In genomic region chr7:102125127-102125561, GRCh38 we compare ENCODE assay signal across 9 cellular contexts.
DNase-seq lines count a peak whose midpoint lies in the region; ATAC-seq and TF ChIP-seq lines count a peak whose summit lies in the region.
"Had no signal": no experiment of that assay in that cellular context is flagged by ENCODE, and none has a peak within 500 bp of the region (broad histone marks: within the 10 kb centered on the region; RNA-seq: fewer than 3 reads in every experiment).

No MANE protein-coding gene starts in this region.

- no peak overlapping the region for H3K27ac Mint-ChIP-seq in naive thymus-derived CD4-positive, alpha-beta T cell

- no peaks in the 10 kb centered on the region for H3K9me3 ChIP-seq in naive thymus-derived CD4-positive, alpha-beta T cell (ENCODE audit: control insufficient read depth in 2 of 3, low read length in 3 of 3)

- H3K27ac ChIP-seq in naive thymus-derived CD4-positive, alpha-beta T cell (ENCODE audit: low read depth, low read length), result no peak overlapping the region
- H3K27ac ChIP-seq: parathyroid adenoma had no signal

- no peaks in the 10 kb centered on the region for H3K27me3 Mint-ChIP-seq in naive thymus-derived CD4-positive, alpha-beta T cell

- CTCF ChIA-PET in naive thymus-derived CD4-positive, alpha-beta T cell (lab: Charles Lee), result no interaction called here

- H3K4me1 Mint-ChIP-seq in naive thymus-derived CD4-positive, alpha-beta T cell, result peaks cover 0 to 17% (median 6%) of the 10 kb centered on the region in 7 donors

- POLR2A ChIA-PET in naive thymus-derived CD4-positive, alpha-beta T cell (lab: Charles Lee), result no interaction called here

- in situ Hi-C loops in astrocyte of the cerebellum (cut with HindIII; ENCODE audit: low sequenced_read_pairs), result loop anchor here (5.0 kb wide), 1 partner anchor 78 kb away; no protein-coding TSS in a partner anchor

- H3K4me3 ChIP-seq in AG09309 (ENCODE audit: control insufficient read depth, low read depth, low read length), result no peak overlapping the region
- H3K4me3 ChIP-seq in astrocyte of the cerebellum (ENCODE audit: low read depth, low read length), result no peak overlapping the region
- H3K4me3 ChIP-seq in naive thymus-derived CD4-positive, alpha-beta T cell (ENCODE audit: low read length), result no peak overlapping the region

- no peaks in the 10 kb centered on the region for H3K36me3 ChIP-seq in naive thymus-derived CD4-positive, alpha-beta T cell (ENCODE audit: control insufficient read depth in 2 of 3, insufficient read depth in 3 of 3, low read length in 3 of 3)

- no peaks in the 10 kb centered on the region for H3K4me1 ChIP-seq in naive thymus-derived CD4-positive, alpha-beta T cell (ENCODE audit: control insufficient read depth in 2 of 2, insufficient read depth in 2 of 2, low read length in 2 of 2)

- no peak overlapping the region for H3K4me3 Mint-ChIP-seq in naive thymus-derived CD4-positive, alpha-beta T cell

- H3K27me3 ChIP-seq in naive thymus-derived CD4-positive, alpha-beta T cell (ENCODE audit: control insufficient read depth in 2 of 2, insufficient read depth in 2 of 2, low read length in 2 of 2), result no peaks in the 10 kb centered on the region

- ATAC-seq in naive thymus-derived CD4-positive, alpha-beta T cell, result no peak
- ATAC-seq in HG02571 (IDR thresholded peaks at IDR 0.05; ENCODE audit: unreplicated experiment), result no peak

- intact Hi-C loops in naive thymus-derived CD4-positive, alpha-beta T cell (cut with micrococcal nuclease), result no loop called here

- DNase-seq in AG09309 (ENCODE audit: low read depth) (peak; percentile 64), HCEC 1CT (peak; percentile 81), astrocyte of the cerebellum (ENCODE audit: low read depth) (peak; percentile 34), kidney tubule cell (ENCODE audit: low spot score) (peak; percentile 89), NCI-H524 treated with DMSO at 0.1 percent for 48 hours (lab: John Stamatoyannopoulos, UW) (no peak)
- no peak for DNase-seq in stimulated activated naive CD4-positive, alpha-beta T cell treated with Interleukin-2 at 50 U/mL for 16 hours (lab: John Stamatoyannopoulos, UW)
- DNase-seq in naive thymus-derived CD4-positive, alpha-beta T cell, result no peak

- peaks cover 0 to 34% (median 7%) of the 10 kb centered on the region in 5 donors for H3K36me3 Mint-ChIP-seq in naive thymus-derived CD4-positive, alpha-beta T cell

- no peaks in the 10 kb centered on the region for H3K9me3 Mint-ChIP-seq in naive thymus-derived CD4-positive, alpha-beta T cell

- TF ChIP-seq CTCF in AG09309 (IDR thresholded peaks at IDR 0.05; ENCODE audit: control insufficient read depth, insufficient read depth, low read depth, low read length, missing control alignments) (peak; percentile 34), astrocyte of the cerebellum (IDR thresholded peaks at IDR 0.05; ENCODE audit: low read depth, low read length, missing control alignments) (no peak)

Comparison
In these comparisons a context has a peak if more than half of its experiments do, and no peak if none do; other contexts are left out.
1. DNase-seq: peak in AG09309 (single experiment), HCEC 1CT (single experiment), astrocyte of the cerebellum (single experiment) and kidney tubule cell (single experiment); none in stimulated activated naive CD4-positive, alpha-beta T cell treated with Interleukin-2 at 50 U/mL for 16 hours (single experiment), naive thymus-derived CD4-positive, alpha-beta T cell (0 of 9) and NCI-H524 treated with DMSO at 0.1 percent for 48 hours (single experiment).